ENCODE assay signal across 8 cellular contexts in genomic region chr2:54524236-54524991, GRCh38.
DNase-seq lines count a peak whose midpoint lies in the region; ATAC-seq and TF ChIP-seq lines count a peak whose summit lies in the region.

No MANE protein-coding gene starts in this region.

- no peaks in the 10 kb centered on the region for H3K9me3 ChIP-seq in lower lobe of right lung

- H3K36me3 Mint-ChIP-seq in activated naive CD4-positive, alpha-beta T cell treated with anti-CD3 and anti-CD28 coated beads, Interleukin-2, amount 50 U/mL, for 72 hours = no peaks in the 10 kb centered on the region

- H3K36me3 ChIP-seq in lower lobe of right lung = peaks cover 38% of the 10 kb centered on the region

- no peak overlapping the region for H3K4me3 ChIP-seq in lower lobe of right lung

- H3K4me1 ChIP-seq in lower lobe of right lung = peaks cover 56% of the 10 kb centered on the region

- H3K9me3 Mint-ChIP-seq in activated naive CD4-positive, alpha-beta T cell treated with anti-CD3 and anti-CD28 coated beads, Interleukin-2, amount 50 U/mL, for 72 hours = no peaks in the 10 kb centered on the region

- ATAC-seq in GM19468 (IDR thresholded peaks at IDR 0.05; ENCODE audit: extremely low read depth, unreplicated experiment) = peak; percentile 23
- ATAC-seq in activated naive CD4-positive, alpha-beta T cell treated with anti-CD3 and anti-CD28 coated beads, Interleukin-2, amount 50 U/mL, for 72 hours = peak; percentile 91 to 95
- ATAC-seq in lower lobe of right lung = peak; percentile 83 to 88

- DNase-seq in Daoy (ENCODE audit: low read depth) (peak; percentile 68), HT1080 (ENCODE audit: low read depth) (peak; percentile 85), lower lobe of right lung (no peak), COR-L47 (lab: John Stamatoyannopoulos, UW) (no peak), midbrain (lab: John Stamatoyannopoulos, UW) (no peak), HPDE6-E6E7 (ENCODE audit: extremely low spot score) (no peak)
- peak in 1 of 2 donors; percentile 24 for DNase-seq in activated naive CD4-positive, alpha-beta T cell treated with anti-CD3 and anti-CD28 coated beads, Interleukin-2, amount 50 U/mL, for 72 hours (ENCODE audit: low spot score in 2 of 2)

- H3K27ac ChIP-seq in lower lobe of right lung = peak overlapping the region; percentile 49

- peak overlapping the region; percentile 22 to 56 for H3K27ac Mint-ChIP-seq in activated naive CD4-positive, alpha-beta T cell treated with anti-CD3 and anti-CD28 coated beads, Interleukin-2, amount 50 U/mL, for 72 hours

- intact Hi-C loops in lower lobe of right lung (cut with DNase I) = no loop called here

- no peak for TF ChIP-seq CTCF in lower lobe of right lung (IDR thresholded peaks at IDR 0.05)

- no peaks in the 10 kb centered on the region for H3K27me3 ChIP-seq in lower lobe of right lung (ENCODE audit: low read depth)

Comparison
In these comparisons a context has a peak if more than half of its experiments do, and no peak if none do; other contexts are left out.
1. DNase-seq: peak in Daoy (single experiment) and HT1080 (single experiment); none in lower lobe of right lung (single experiment), COR-L47 (single experiment), midbrain (single experiment) and HPDE6-E6E7 (single experiment).
2. ATAC-seq: peak in every context shown above with its lines; median percentile 93 in activated naive CD4-positive, alpha-beta T cell treated with anti-CD3 and anti-CD28 coated beads, Interleukin-2, amount 50 U/mL, for 72 hours; 86 in lower lobe of right lung; 23 in GM19468.